Comparison of ENCODE assay signal across 11 cellular contexts in genomic region chr5:52825826-52826225, GRCh38.
A peak's percentile ranks its signal among the peaks of the same experiment; 100 is the strongest.
DNase-seq lines count a peak whose midpoint lies in the region; ATAC-seq lines count a peak whose summit lies in the region.
"Had no signal": no experiment of that assay in that cellular context is flagged by ENCODE, and none has a peak within 500 bp of the region (broad histone marks: within the 10 kb centered on the region; RNA-seq: fewer than 3 reads in every experiment).

No MANE protein-coding gene starts in this region.

- peaks cover 10% of the 10 kb centered on the region for H3K4me1 Mint-ChIP-seq in activated T-cell treated with anti-CD3 and anti-CD28 coated beads, Interleukin-2, amount 50 U/mL, for 24 hours (ENCODE audit: low read depth)
- H3K4me1 Mint-ChIP-seq in stimulated activated naive CD8-positive, alpha-beta T cell treated with anti-CD3 and anti-CD28 coated beads, Interleukin-15, amount 100 ng/mL, for 72 hours, result peaks cover 10% of the 10 kb centered on the region

- peak; percentile 90 for ATAC-seq in HG02763 (IDR thresholded peaks at IDR 0.05; ENCODE audit: unreplicated experiment)
- ATAC-seq in stimulated activated naive CD8-positive, alpha-beta T cell treated with anti-CD3 and anti-CD28 coated beads, Interleukin-15, amount 100 ng/mL, for 72 hours, result peak; percentile 84
- ATAC-seq: lower lobe of right lung had no signal

- no peak for DNase-seq in activated T-cell treated with anti-CD3 and anti-CD28 coated beads, Interleukin-2, amount 50 U/mL, for 24 hours
- DNase-seq in activated T-cell treated with anti-CD3 and anti-CD28 coated beads for 4 hours, result no peak
- DNase-seq in KBM-7, result peak; percentile 27
- DNase-seq in stimulated activated naive CD8-positive, alpha-beta T cell treated with anti-CD3 and anti-CD28 coated beads, Interleukin-15, amount 100 ng/mL, for 72 hours, result no peak
- DNase-seq in substantia nigra (lab: John Stamatoyannopoulos, UW), result no peak
- no peak for DNase-seq in stimulated activated CD4-positive, alpha-beta T cell treated with anti-CD3 and anti-CD28 coated beads, Interleukin-12 subunit alpha, Interleukin-12 subunit beta, amount 100 ng/mL, for 4 hours
- DNase-seq in NCI-H345 (lab: John Stamatoyannopoulos, UW), result no peak
- DNase-seq: ACHN, lower lobe of right lung, NCI-H748 treated with DMSO at 0.1 percent for 48 hours had no signal

- H3K27me3 Mint-ChIP-seq in activated T-cell treated with anti-CD3 and anti-CD28 coated beads, Interleukin-2, amount 50 U/mL, for 24 hours, result no peaks in the 10 kb centered on the region
- no peaks in the 10 kb centered on the region for H3K27me3 Mint-ChIP-seq in stimulated activated naive CD8-positive, alpha-beta T cell treated with anti-CD3 and anti-CD28 coated beads, Interleukin-15, amount 100 ng/mL, for 72 hours

- H3K27ac Mint-ChIP-seq in activated T-cell treated with anti-CD3 and anti-CD28 coated beads, Interleukin-2, amount 50 U/mL, for 24 hours, result peak overlapping the region; percentile 59
- no peak overlapping the region for H3K27ac Mint-ChIP-seq in stimulated activated naive CD8-positive, alpha-beta T cell treated with anti-CD3 and anti-CD28 coated beads, Interleukin-15, amount 100 ng/mL, for 72 hours

- H3K9me3 Mint-ChIP-seq in activated T-cell treated with anti-CD3 and anti-CD28 coated beads, Interleukin-2, amount 50 U/mL, for 24 hours, result peaks cover 7% of the 10 kb centered on the region
- H3K9me3 Mint-ChIP-seq in stimulated activated naive CD8-positive, alpha-beta T cell treated with anti-CD3 and anti-CD28 coated beads, Interleukin-15, amount 100 ng/mL, for 72 hours, result peaks cover 0 to 12% of the 10 kb centered on the region in 2 donors

- no peak overlapping the region for H3K4me3 Mint-ChIP-seq in activated T-cell treated with anti-CD3 and anti-CD28 coated beads, Interleukin-2, amount 50 U/mL, for 24 hours
- H3K4me3 Mint-ChIP-seq in stimulated activated naive CD8-positive, alpha-beta T cell treated with anti-CD3 and anti-CD28 coated beads, Interleukin-15, amount 100 ng/mL, for 72 hours, result no peak overlapping the region

- no peaks in the 10 kb centered on the region for H3K36me3 Mint-ChIP-seq in activated T-cell treated with anti-CD3 and anti-CD28 coated beads, Interleukin-2, amount 50 U/mL, for 24 hours (ENCODE audit: low read depth)

- in situ Hi-C loops in KBM-7 (cut with MboI; ENCODE audit: low pct_unique_long_range_greater_than_20kb, low sequenced_read_pairs), result no loop called here

- H3K27ac ChIP-seq in substantia nigra (ENCODE audit: low read depth, low read length, poor library complexity, severe bottlenecking), result no peak overlapping the region
- H3K27ac ChIP-seq: lower lobe of right lung had no signal
